1 cellular context compared by ENCODE assay signal in genomic region chr12:1795785-1796514, GRCh38.
TF ChIP-seq lines count a peak whose summit lies in the region.

No MANE protein-coding gene starts in this region.

TF ChIP-seq in HepG2, 621 proteins besides CTCF, POLR2A, EP300 and RAD21 (continued from another document and continues in another):
- TF ChIP-seq ZBTB25 (CRISPR knock-in tag; IDR thresholded peaks at IDR 0.05) (no peak; the same call in 1 of the 2 replicates), ZBTB20 (CRISPR knock-in tag; IDR thresholded peaks at IDR 0.05; ENCODE audit: borderline replicate concordance, low read depth) (no peak), SP5 (CRISPR knock-in tag; IDR thresholded peaks at IDR 0.05; ENCODE audit: borderline replicate concordance, low read depth) (peak; percentile 75; the same call in 1 of the 2 replicates), CCDC6 (CRISPR knock-in tag; IDR thresholded peaks at IDR 0.05) (peak; percentile 70), NCOR1 (IDR thresholded peaks at IDR 0.05; ENCODE audit: borderline replicate concordance, low read length) (no peak), SRY (CRISPR knock-in tag; IDR thresholded peaks at IDR 0.05) (peak; percentile 77; the same call in 1 of the 2 replicates), ZBTB26 (CRISPR knock-in tag; IDR thresholded peaks at IDR 0.05; ENCODE audit: borderline replicate concordance) (no peak), ZNF879 (CRISPR knock-in tag; IDR thresholded peaks at IDR 0.05) (no peak), MYNN (CRISPR knock-in tag; IDR thresholded peaks at IDR 0.05; ENCODE audit: low read depth) (no peak), FOXO1 (CRISPR knock-in tag; IDR thresholded peaks at IDR 0.05) (peak; percentile 50; the same call in 1 of the 2 replicates), ZNF761 (CRISPR knock-in tag; conservative IDR thresholded peaks at IDR 0.05) (peak; percentile 76; the same call in 1 of the 2 replicates), ZIK1 (CRISPR knock-in tag; IDR thresholded peaks at IDR 0.05; ENCODE audit: borderline replicate concordance, low read depth) (0 out of 2 replicates have a peak, but pooled peaks have one; percentile 55), ZNF543 (CRISPR knock-in tag; IDR thresholded peaks at IDR 0.05) (0 out of 2 replicates have a peak, but pooled peaks have one; percentile 51), SATB2 (CRISPR knock-in tag; IDR thresholded peaks at IDR 0.05) (no peak), SPEN (CRISPR knock-in tag; IDR thresholded peaks at IDR 0.05; ENCODE audit: low read depth) (peak; percentile 81), ZMAT3 (CRISPR knock-in tag; conservative IDR thresholded peaks at IDR 0.05) (0 out of 2 replicates have a peak, but pooled peaks have one; percentile 46), NFIC (IDR thresholded peaks at IDR 0.05; ENCODE audit: low read length) (no peak), ZNF230 (CRISPR knock-in tag; IDR thresholded peaks at IDR 0.05) (0 out of 2 replicates have a peak, but pooled peaks have one; percentile 61), NPAS2 (CRISPR knock-in tag; IDR thresholded peaks at IDR 0.05; ENCODE audit: borderline replicate concordance) (no peak), NR2F1 (CRISPR knock-in tag; IDR thresholded peaks at IDR 0.05) (no peak), KLF13 (CRISPR knock-in tag; IDR thresholded peaks at IDR 0.05) (no peak), AHDC1 (CRISPR knock-in tag; IDR thresholded peaks at IDR 0.05; ENCODE audit: borderline replicate concordance) (no peak), IKZF5 (CRISPR knock-in tag; IDR thresholded peaks at IDR 0.05) (no peak), HNRNPL (IDR thresholded peaks at IDR 0.05; ENCODE audit: low read depth, low read length) (no peak), ZNF691 (CRISPR knock-in tag; IDR thresholded peaks at IDR 0.05; ENCODE audit: borderline replicate concordance, low read depth) (peak; percentile 71; the same call in 1 of the 2 replicates), IRF2 (CRISPR knock-in tag; IDR thresholded peaks at IDR 0.05) (no peak), ADNP (CRISPR knock-in tag; IDR thresholded peaks at IDR 0.05) (peak; percentile 81), ZNF713 (CRISPR knock-in tag; IDR thresholded peaks at IDR 0.05) (0 out of 2 replicates have a peak, but pooled peaks have one; percentile 91), PBX3 (CRISPR knock-in tag; IDR thresholded peaks at IDR 0.05; ENCODE audit: borderline replicate concordance) (no peak), NR2F2 (IDR thresholded peaks at IDR 0.05; ENCODE audit: borderline replicate concordance, low read depth) (peak; percentile 33; the same call in 1 of the 2 replicates), ZNF841 (CRISPR knock-in tag; IDR thresholded peaks at IDR 0.05; ENCODE audit: borderline replicate concordance) (no peak), HOXA3 (CRISPR knock-in tag; IDR thresholded peaks at IDR 0.05) (peak; percentile 76; the same call in 1 of the 2 replicates), PRDM15 (CRISPR knock-in tag; IDR thresholded peaks at IDR 0.05) (no peak), MEIS1 (CRISPR knock-in tag; IDR thresholded peaks at IDR 0.05; ENCODE audit: borderline replicate concordance) (no peak), MTA1 (CRISPR knock-in tag; IDR thresholded peaks at IDR 0.05; ENCODE audit: borderline replicate concordance) (peak; percentile 77; the same call in 1 of the 2 replicates), WIZ (CRISPR knock-in tag; IDR thresholded peaks at IDR 0.05) (no peak), CEBPB (IDR thresholded peaks at IDR 0.05; ENCODE audit: borderline replicate concordance, low read depth, low read length) (no peak), ETV6 (CRISPR knock-in tag; conservative IDR thresholded peaks at IDR 0.05) (peak; percentile 46; the same call in 1 of the 2 replicates), ZNF800 (CRISPR knock-in tag; IDR thresholded peaks at IDR 0.05) (no peak), NFYB (CRISPR knock-in tag; IDR thresholded peaks at IDR 0.05) (no peak), KAT7 (CRISPR knock-in tag; IDR thresholded peaks at IDR 0.05; ENCODE audit: borderline replicate concordance) (peak; percentile 69; the same call in 1 of the 2 replicates), AKAP8 (CRISPR knock-in tag; IDR thresholded peaks at IDR 0.05) (peak; percentile 97), MXD4 (CRISPR knock-in tag; IDR thresholded peaks at IDR 0.05) (peak; percentile 52; the same call in 1 of the 2 replicates), ZXDC (CRISPR knock-in tag; IDR thresholded peaks at IDR 0.05) (no peak), ZMYM4 (CRISPR knock-in tag; IDR thresholded peaks at IDR 0.05) (peak; percentile 91)
